Comparison of ENCODE assay signal across 10 cellular contexts in the genomic region with DNA sequence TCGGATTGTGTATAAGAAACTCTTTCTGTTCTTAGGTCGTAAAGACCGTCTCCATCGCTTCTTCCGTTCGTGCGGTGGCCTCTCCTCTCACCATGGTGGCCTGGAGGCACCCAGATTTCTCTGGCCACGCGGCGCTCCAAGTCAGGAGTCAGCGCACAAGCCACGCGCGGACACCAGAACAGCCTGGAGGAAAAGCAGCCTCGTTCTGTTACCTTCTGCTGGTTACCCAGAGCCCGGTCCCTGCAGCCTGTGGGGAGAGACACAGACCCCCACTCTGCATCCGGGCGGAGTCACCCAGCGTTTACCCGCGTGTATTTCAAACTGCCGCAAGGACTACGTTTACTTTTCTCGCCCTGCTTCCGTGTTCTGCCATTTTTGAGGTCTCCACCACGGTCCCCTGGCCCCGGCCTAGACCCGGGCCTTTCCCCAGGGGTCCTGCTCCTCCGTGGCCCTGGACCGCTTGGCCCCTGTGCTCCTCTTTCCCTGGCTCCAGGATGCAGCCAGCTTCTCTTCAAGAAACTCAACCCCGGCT.
DNase-seq lines count a peak whose midpoint lies in the region; TF ChIP-seq lines count a peak whose summit lies in the region.
"Had no signal": no experiment of that assay in that cellular context is flagged by ENCODE, and none has a peak within 500 bp of the region (broad histone marks: within the 10 kb centered on the region; RNA-seq: fewer than 3 reads in every experiment).

No MANE protein-coding gene starts in this region.

- CTCF ChIA-PET in AG04449 (lab: Yijun Ruan, JAX): no interaction called here
- CTCF ChIA-PET in Calu3 (lab: Charles Lee): no interaction called here

- H3K27me3 Mint-ChIP-seq in endodermal cell (ENCODE audit: insufficient read depth): no peaks in the 10 kb centered on the region
- H3K27me3 Mint-ChIP-seq in Calu3 (ENCODE audit: unreplicated experiment): no peaks in the 10 kb centered on the region

- BruUV-seq in Calu3 (replicated peaks; lab: Mats Ljungman, UMichigan): no TSS peak

- peaks cover 22% of the 10 kb centered on the region for H3K4me1 ChIP-seq in HUES48 (ENCODE audit: control insufficient read depth, insufficient read depth, low read length)
- no peaks in the 10 kb centered on the region for H3K4me1 ChIP-seq in endodermal cell (ENCODE audit: control insufficient read depth, insufficient read depth, low read length)

- in situ Hi-C loops in brain microvascular endothelial cell (cut with HindIII; ENCODE audit: low pct_ligation_motif_present, low sequenced_read_pairs): no loop called here

- POLR2A ChIA-PET in AG04449 (lab: Yijun Ruan, JAX): no interaction called here

- H3K4me3 ChIP-seq in AG04449 (ENCODE audit: low read depth, low read length) (peak overlapping the region; percentile 62), HUES48 (ENCODE audit: low read depth, low read length) (0 out of 2 replicates have a peak overlapping the region, but pooled peaks have one; percentile 45), endodermal cell (ENCODE audit: low read length) (no peak overlapping the region), brain microvascular endothelial cell (ENCODE audit: low read depth, low read length) (no peak overlapping the region), foreskin fibroblast (ENCODE audit: low read depth in 1 of 2, low read length in 2 of 2) (peak overlapping the region in 1 of 2 donors; percentile 34)
- H3K4me3 ChIP-seq: SK-N-MC had no signal

- H3K36me3 ChIP-seq in HUES48 (ENCODE audit: control insufficient read depth, insufficient read depth, low read length) (no peaks in the 10 kb centered on the region), endodermal cell (ENCODE audit: control insufficient read depth, insufficient read depth, low read length) (no peaks in the 10 kb centered on the region), brain microvascular endothelial cell (replicated peaks) (no peaks in the 10 kb centered on the region)

- no peak for TF ChIP-seq CTCF in AG04449 (IDR thresholded peaks at IDR 0.05; ENCODE audit: insufficient read depth, low read length, missing control alignments)
- TF ChIP-seq CTCF in endodermal cell (conservative IDR thresholded peaks at IDR 0.05): no peak
- TF ChIP-seq CTCF in brain microvascular endothelial cell (IDR thresholded peaks at IDR 0.05; ENCODE audit: low read depth, low read length, missing control alignments): no peak
- TF ChIP-seq CTCF in Calu3 (IDR thresholded peaks at IDR 0.05; ENCODE audit: unreplicated experiment): no peak
- no peak for TF ChIP-seq CTCF in foreskin fibroblast (IDR thresholded peaks at IDR 0.05; ENCODE audit: low read depth, low read length)

- H3K36me3 Mint-ChIP-seq in endodermal cell (ENCODE audit: low read depth) (no peaks in the 10 kb centered on the region), Calu3 (ENCODE audit: insufficient read depth, unreplicated experiment) (no peaks in the 10 kb centered on the region)

- peaks cover 4% of the 10 kb centered on the region for H3K4me1 Mint-ChIP-seq in endodermal cell
- H3K4me1 Mint-ChIP-seq in Calu3 (ENCODE audit: low read depth, unreplicated experiment): no peaks in the 10 kb centered on the region

- H3K27ac ChIP-seq in HUES48 (ENCODE audit: low read depth, low read length) (no peak overlapping the region), endodermal cell (ENCODE audit: low read depth, low read length) (no peak overlapping the region), brain microvascular endothelial cell (no peak overlapping the region)
- H3K27ac ChIP-seq: SK-N-MC had no signal

- H3K4me3 Mint-ChIP-seq in endodermal cell (peak overlapping the region; percentile 68), Calu3 (ENCODE audit: low read depth, unreplicated experiment) (no peak overlapping the region)

- no peaks in the 10 kb centered on the region for H3K27me3 ChIP-seq in HUES48 (ENCODE audit: control insufficient read depth, insufficient read depth, low read length)
- H3K27me3 ChIP-seq in endodermal cell (ENCODE audit: control insufficient read depth, insufficient read depth, low read length, poor library complexity, severe bottlenecking): no peaks in the 10 kb centered on the region
- H3K27me3 ChIP-seq in brain microvascular endothelial cell (replicated peaks): no peaks in the 10 kb centered on the region

- H3K27ac Mint-ChIP-seq in endodermal cell (no peak overlapping the region), Calu3 (ENCODE audit: unreplicated experiment) (no peak overlapping the region)

- intact Hi-C loops in posterior vena cava (cut with DNase I) (no loop called here), Calu3 (cut with micrococcal nuclease; ENCODE audit: unreplicated experiment) (no loop called here)

- 94 to 97% methylated on average over 25 to 31 of the region's 31 CpGs for WGBS in endodermal cell (ENCODE audit: insufficient coverage in 1 of 2, insufficient read length in 1 of 2), 2 experiments

- no peaks in the 10 kb centered on the region for H3K9me3 Mint-ChIP-seq in endodermal cell
- peaks cover 17% of the 10 kb centered on the region for H3K9me3 Mint-ChIP-seq in Calu3 (ENCODE audit: low read depth, unreplicated experiment)

- H3K9ac ChIP-seq in HUES48 (ENCODE audit: low read depth, low read length) (no peak overlapping the region), endodermal cell (ENCODE audit: extremely low read depth, low read length, poor library complexity, severe bottlenecking) (no peak overlapping the region)

- DNase-seq in AG04449 (ENCODE audit: low read depth, low spot score) (no peak), endodermal cell (no peak), posterior vena cava (ENCODE audit: low spot score) (peak; percentile 56), brain microvascular endothelial cell (no peak), GM03348 (ENCODE audit: low spot score) (no peak), Calu3 (no peak), foreskin fibroblast (no peak)
- DNase-seq: Kasumi-1 had no signal

- H3K9me3 ChIP-seq in HUES48 (ENCODE audit: control insufficient read depth, insufficient read depth, low read length) (no peaks in the 10 kb centered on the region), endodermal cell (ENCODE audit: control insufficient read depth, low read length) (no peaks in the 10 kb centered on the region)

Comparison
In these comparisons a context has a peak if more than half of its experiments do, and no peak if none do; other contexts are left out.
1. H3K4me3 ChIP-seq: peak in AG04449 (single experiment) and HUES48 (single experiment); none in endodermal cell (single experiment) and brain microvascular endothelial cell (single experiment).